In the genomic region with DNA sequence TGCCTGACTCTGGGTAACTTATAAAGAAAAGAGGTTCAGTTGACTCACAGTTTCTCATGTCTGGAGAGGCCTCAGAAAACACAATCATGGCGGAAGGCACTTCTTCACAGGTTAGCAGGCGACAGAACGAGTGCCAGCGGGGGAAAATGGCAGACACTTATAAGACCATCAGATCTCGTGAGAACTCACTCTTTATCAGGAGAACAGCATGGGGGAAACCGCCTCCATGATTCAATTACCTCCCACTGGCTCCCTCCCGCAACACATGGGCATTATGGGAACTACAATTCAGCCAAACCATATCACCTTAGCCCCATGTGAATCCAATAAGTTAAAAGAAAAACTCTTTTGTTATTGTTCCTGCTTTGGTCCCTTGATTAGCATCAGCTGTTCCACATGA, we compare ENCODE assay signal across 28 cellular contexts.
"Had no signal": no experiment of that assay in that cellular context is flagged by ENCODE, and none has a peak within 500 bp of the region (broad histone marks: within the 10 kb centered on the region; RNA-seq: fewer than 3 reads in every experiment).

No MANE protein-coding gene starts in this region.

- H3K4me3 ChIP-seq: PC-9, SK-N-MC had no signal

- ATAC-seq: activated CD8-positive, alpha-beta memory T cell treated with anti-CD3 and anti-CD28 coated beads, Interleukin-2, amount 10 ng/mL, durations not matched to agents 7 days and 5 days; activated naive CD8-positive, alpha-beta T cell treated with anti-CD3 and anti-CD28 coated beads, Interleukin-2, amount 50 U/mL, for 24 hours had no signal

- H3K27ac ChIP-seq: PC-9, RWPE1, SK-N-MC had no signal

- DNase-seq: activated CD4-positive, alpha-beta memory T cell treated with anti-CD3 and anti-CD28 coated beads, Interleukin-2, amount 10 ng/mL, durations not matched to agents 7 days and 5 days; activated CD4-positive, alpha-beta T cell treated with anti-CD3 and anti-CD28 coated beads for 48 hours; activated CD4-positive, CD25-positive, alpha-beta regulatory T cell treated with anti-CD3 and anti-CD28 coated beads, Interleukin-2, amount 50 U/mL, for 72 hours; activated CD8-positive, alpha-beta memory T cell treated with anti-CD3 and anti-CD28 coated beads for 24 hours; activated CD8-positive, alpha-beta memory T cell treated with anti-CD3 and anti-CD28 coated beads, Interleukin-2, amount 10 ng/mL, durations not matched to agents 7 days and 5 days; activated CD8-positive, alpha-beta memory T cell treated with anti-CD3 and anti-CD28 coated beads, Interleukin-2, amount 50 U/mL, for 48 hours; activated effector memory CD4-positive, alpha-beta T cell treated with Interleukin-2 at 50 U/mL for 16 hours; activated naive CD4-positive, alpha-beta T cell treated with anti-CD3 and anti-CD28 coated beads, Interleukin-2, amount 10 ng/mL, durations not matched to agents 7 days and 5 days; activated naive CD8-positive, alpha-beta T cell treated with anti-CD3 and anti-CD28 coated beads, Interleukin-2, amount 50 U/mL, for 24 hours; activated T-cell treated with anti-CD3 and anti-CD28 coated beads, Interleukin-2, amount 50 U/mL, for 48 hours; anterior cingulate cortex; central memory CD4-positive, alpha-beta T cell; Karpas-422; NCI-H1048; NCI-H1105 treated with DMSO at 0.1 percent for 48 hours; NCI-H1436; NCI-H1694; NCI-H1930; NCI-H2081 treated with DMSO at 0.1 percent for 48 hours; NCI-H345; NCI-H526; NCI-H748 treated with DMSO at 0.1 percent for 48 hours; NK-92 treated with Interleukin-12 subunit alpha and Interleukin-12 subunit beta, amount 100 ng/mL, for 24 hours; PC-9; Right ventricle myocardium superior; T1000 had no signal
